Comparison of ENCODE assay signal across 2 cellular contexts in the genomic region with DNA sequence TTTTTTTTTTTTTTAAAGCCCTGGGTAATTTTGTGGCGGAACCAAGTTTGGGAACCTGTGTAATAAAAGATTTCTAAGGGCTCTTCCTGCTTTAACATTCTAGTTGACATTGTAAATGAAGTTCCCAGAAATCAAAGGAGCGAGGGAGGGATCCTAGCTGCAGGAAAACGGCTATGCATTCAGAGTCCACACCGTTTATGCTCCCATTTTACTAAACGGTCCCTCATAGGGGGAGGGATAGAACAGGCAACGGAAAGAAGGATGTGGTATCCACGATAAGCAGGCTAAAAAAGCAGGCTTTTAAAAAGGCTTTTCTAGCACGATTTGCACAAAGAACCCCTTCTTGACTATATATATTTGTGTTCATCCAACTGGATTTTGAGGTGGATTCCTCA.
TF ChIP-seq lines count a peak whose summit lies in the region.

No MANE protein-coding gene starts in this region.

TF ChIP-seq in A549, 52 proteins besides CTCF, POLR2A, EP300 and RAD21 (continued from another document):
- TF ChIP-seq, protein P1, sequence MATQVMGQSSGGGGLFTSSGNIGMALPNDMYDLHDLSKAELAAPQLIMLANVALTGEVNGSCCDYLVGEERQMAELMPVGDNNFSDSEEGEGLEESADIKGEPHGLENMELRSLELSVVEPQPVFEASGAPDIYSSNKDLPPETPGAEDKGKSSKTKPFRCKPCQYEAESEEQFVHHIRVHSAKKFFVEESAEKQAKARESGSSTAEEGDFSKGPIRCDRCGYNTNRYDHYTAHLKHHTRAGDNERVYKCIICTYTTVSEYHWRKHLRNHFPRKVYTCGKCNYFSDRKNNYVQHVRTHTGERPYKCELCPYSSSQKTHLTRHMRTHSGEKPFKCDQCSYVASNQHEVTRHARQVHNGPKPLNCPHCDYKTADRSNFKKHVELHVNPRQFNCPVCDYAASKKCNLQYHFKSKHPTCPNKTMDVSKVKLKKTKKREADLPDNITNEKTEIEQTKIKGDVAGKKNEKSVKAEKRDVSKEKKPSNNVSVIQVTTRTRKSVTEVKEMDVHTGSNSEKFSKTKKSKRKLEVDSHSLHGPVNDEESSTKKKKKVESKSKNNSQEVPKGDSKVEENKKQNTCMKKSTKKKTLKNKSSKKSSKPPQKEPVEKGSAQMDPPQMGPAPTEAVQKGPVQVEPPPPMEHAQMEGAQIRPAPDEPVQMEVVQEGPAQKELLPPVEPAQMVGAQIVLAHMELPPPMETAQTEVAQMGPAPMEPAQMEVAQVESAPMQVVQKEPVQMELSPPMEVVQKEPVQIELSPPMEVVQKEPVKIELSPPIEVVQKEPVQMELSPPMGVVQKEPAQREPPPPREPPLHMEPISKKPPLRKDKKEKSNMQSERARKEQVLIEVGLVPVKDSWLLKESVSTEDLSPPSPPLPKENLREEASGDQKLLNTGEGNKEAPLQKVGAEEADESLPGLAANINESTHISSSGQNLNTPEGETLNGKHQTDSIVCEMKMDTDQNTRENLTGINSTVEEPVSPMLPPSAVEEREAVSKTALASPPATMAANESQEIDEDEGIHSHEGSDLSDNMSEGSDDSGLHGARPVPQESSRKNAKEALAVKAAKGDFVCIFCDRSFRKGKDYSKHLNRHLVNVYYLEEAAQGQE (IDR thresholded peaks at IDR 0.05): no peak
- TF ChIP-seq HOXB13 (CRISPR knock-in tag; IDR thresholded peaks at IDR 0.05; ENCODE audit: low read depth) (no peak), HOXA7 (CRISPR knock-in tag; IDR thresholded peaks at IDR 0.05) (no peak), NPAS2 (CRISPR knock-in tag; IDR thresholded peaks at IDR 0.05; ENCODE audit: borderline replicate concordance) (no peak), KDM5A (IDR thresholded peaks at IDR 0.05) (no peak), ESRRA (IDR thresholded peaks at IDR 0.05; ENCODE audit: borderline replicate concordance, low read length) (no peak), NFE2L2 (conservative IDR thresholded peaks at IDR 0.05; ENCODE audit: low read length) (no peak), RCOR1 (IDR thresholded peaks at IDR 0.05; ENCODE audit: low read depth, low read length) (no peak), RFX5 (IDR thresholded peaks at IDR 0.05) (no peak)

TF ChIP-seq in SK-N-SH, 30 proteins besides CTCF, POLR2A, EP300 and RAD21 (continued from another document):
- TF ChIP-seq, protein P2, sequence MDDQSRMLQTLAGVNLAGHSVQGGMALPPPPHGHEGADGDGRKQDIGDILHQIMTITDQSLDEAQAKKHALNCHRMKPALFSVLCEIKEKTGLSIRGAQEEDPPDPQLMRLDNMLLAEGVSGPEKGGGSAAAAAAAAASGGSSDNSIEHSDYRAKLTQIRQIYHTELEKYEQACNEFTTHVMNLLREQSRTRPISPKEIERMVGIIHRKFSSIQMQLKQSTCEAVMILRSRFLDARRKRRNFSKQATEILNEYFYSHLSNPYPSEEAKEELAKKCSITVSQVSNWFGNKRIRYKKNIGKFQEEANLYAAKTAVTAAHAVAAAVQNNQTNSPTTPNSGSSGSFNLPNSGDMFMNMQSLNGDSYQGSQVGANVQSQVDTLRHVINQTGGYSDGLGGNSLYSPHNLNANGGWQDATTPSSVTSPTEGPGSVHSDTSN (IDR thresholded peaks at IDR 0.05): no peak
- TF ChIP-seq, protein P3, sequence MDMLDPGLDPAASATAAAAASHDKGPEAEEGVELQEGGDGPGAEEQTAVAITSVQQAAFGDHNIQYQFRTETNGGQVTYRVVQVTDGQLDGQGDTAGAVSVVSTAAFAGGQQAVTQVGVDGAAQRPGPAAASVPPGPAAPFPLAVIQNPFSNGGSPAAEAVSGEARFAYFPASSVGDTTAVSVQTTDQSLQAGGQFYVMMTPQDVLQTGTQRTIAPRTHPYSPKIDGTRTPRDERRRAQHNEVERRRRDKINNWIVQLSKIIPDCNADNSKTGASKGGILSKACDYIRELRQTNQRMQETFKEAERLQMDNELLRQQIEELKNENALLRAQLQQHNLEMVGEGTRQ (IDR thresholded peaks at IDR 0.05; ENCODE audit: borderline replicate concordance, low read depth, low read length): no peak
- TF ChIP-seq, protein P4, sequence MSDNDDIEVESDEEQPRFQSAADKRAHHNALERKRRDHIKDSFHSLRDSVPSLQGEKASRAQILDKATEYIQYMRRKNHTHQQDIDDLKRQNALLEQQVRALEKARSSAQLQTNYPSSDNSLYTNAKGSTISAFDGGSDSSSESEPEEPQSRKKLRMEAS (IDR thresholded peaks at IDR 0.05; ENCODE audit: low read depth): no peak
- no peak for TF ChIP-seq EZH2phosphoT487 (IDR thresholded peaks at IDR 0.05; ENCODE audit: borderline replicate concordance, low read depth)
- TF ChIP-seq TAF1 (IDR thresholded peaks at IDR 0.05; ENCODE audit: borderline replicate concordance, low read depth, low read length): no peak
- no peak for TF ChIP-seq GATA2 (CRISPR knock-in tag; IDR thresholded peaks at IDR 0.05)
- TF ChIP-seq NRF1 (IDR thresholded peaks at IDR 0.05; ENCODE audit: low read depth, low read length): no peak
- no peak for TF ChIP-seq CHD2 (IDR thresholded peaks at IDR 0.05; ENCODE audit: low read length, partially characterized antibody)
